Comparison of ENCODE assay signal across 1 cellular context in the genomic region with DNA sequence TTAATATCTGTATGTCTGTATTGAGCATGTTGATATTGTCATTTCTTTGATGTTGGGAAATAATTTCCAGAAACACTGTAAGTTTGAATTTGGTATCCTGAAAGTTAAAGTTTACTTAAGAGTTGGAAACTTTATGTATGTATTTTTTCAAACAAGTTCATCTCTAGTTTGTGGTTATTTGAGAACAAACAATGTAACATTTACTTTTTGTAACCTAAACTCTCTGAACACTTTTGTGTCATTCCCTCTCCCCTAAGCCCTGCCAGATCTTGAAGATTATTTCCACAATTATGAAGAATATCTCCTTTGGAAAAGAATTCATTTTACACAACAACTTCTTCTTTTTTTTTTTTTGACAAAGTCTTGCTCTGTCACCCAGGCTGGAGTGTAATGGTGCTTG.
TF ChIP-seq lines count a peak whose summit lies in the region.

No MANE protein-coding gene starts in this region.

TF ChIP-seq in HepG2, 621 proteins besides CTCF, POLR2A, EP300 and RAD21 (continued from another document):
- TF ChIP-seq, protein P1, sequence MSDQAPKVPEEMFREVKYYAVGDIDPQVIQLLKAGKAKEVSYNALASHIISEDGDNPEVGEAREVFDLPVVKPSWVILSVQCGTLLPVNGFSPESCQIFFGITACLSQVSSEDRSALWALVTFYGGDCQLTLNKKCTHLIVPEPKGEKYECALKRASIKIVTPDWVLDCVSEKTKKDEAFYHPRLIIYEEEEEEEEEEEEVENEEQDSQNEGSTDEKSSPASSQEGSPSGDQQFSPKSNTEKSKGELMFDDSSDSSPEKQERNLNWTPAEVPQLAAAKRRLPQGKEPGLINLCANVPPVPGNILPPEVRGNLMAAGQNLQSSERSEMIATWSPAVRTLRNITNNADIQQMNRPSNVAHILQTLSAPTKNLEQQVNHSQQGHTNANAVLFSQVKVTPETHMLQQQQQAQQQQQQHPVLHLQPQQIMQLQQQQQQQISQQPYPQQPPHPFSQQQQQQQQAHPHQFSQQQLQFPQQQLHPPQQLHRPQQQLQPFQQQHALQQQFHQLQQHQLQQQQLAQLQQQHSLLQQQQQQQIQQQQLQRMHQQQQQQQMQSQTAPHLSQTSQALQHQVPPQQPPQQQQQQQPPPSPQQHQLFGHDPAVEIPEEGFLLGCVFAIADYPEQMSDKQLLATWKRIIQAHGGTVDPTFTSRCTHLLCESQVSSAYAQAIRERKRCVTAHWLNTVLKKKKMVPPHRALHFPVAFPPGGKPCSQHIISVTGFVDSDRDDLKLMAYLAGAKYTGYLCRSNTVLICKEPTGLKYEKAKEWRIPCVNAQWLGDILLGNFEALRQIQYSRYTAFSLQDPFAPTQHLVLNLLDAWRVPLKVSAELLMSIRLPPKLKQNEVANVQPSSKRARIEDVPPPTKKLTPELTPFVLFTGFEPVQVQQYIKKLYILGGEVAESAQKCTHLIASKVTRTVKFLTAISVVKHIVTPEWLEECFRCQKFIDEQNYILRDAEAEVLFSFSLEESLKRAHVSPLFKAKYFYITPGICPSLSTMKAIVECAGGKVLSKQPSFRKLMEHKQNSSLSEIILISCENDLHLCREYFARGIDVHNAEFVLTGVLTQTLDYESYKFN (CRISPR knock-in tag; conservative IDR thresholded peaks at IDR 0.05), result peak; percentile 46; the same call in 1 of the 2 replicates
- TF ChIP-seq HNF4A (CRISPR knock-in tag; IDR thresholded peaks at IDR 0.05) (0 out of 2 replicates have a peak, but pooled peaks have one; percentile 11), SAP130 (CRISPR knock-in tag; IDR thresholded peaks at IDR 0.05; ENCODE audit: low read depth) (peak; percentile 19; the same call in 1 of the 2 replicates), GATAD2A (CRISPR knock-in tag; IDR thresholded peaks at IDR 0.05) (0 out of 2 replicates have a peak, but pooled peaks have one; percentile 12), SIX1 (CRISPR knock-in tag; IDR thresholded peaks at IDR 0.05; ENCODE audit: borderline replicate concordance) (peak; percentile 87; the same call in 1 of the 2 replicates), FOXA3 (CRISPR knock-in tag; IDR thresholded peaks at IDR 0.05) (peak; percentile 55), RXRA (CRISPR knock-in tag; IDR thresholded peaks at IDR 0.05) (no peak), SMC3 (IDR thresholded peaks at IDR 0.05; ENCODE audit: low read length) (no peak), BCL6 (CRISPR knock-in tag; IDR thresholded peaks at IDR 0.05) (peak; percentile 47), ZNF460 (CRISPR knock-in tag; IDR thresholded peaks at IDR 0.05; ENCODE audit: borderline replicate concordance) (no peak), RARA (CRISPR knock-in tag; IDR thresholded peaks at IDR 0.05) (peak; percentile 63; the same call in 1 of the 2 replicates), ISL2 (CRISPR knock-in tag; IDR thresholded peaks at IDR 0.05) (0 out of 2 replicates have a peak, but pooled peaks have one; percentile 16), HOXA9 (CRISPR knock-in tag; IDR thresholded peaks at IDR 0.05; ENCODE audit: borderline replicate concordance) (no peak), HMG20A (CRISPR knock-in tag; IDR thresholded peaks at IDR 0.05; ENCODE audit: borderline replicate concordance) (peak; percentile 20; the same call in 1 of the 2 replicates), CREM (IDR thresholded peaks at IDR 0.05) (peak; percentile 18; the same call in 1 of the 2 replicates), CREM (CRISPR knock-in tag; IDR thresholded peaks at IDR 0.05) (no peak), FOXA1 (IDR thresholded peaks at IDR 0.05) (no peak), FOXA1 (CRISPR knock-in tag; IDR thresholded peaks at IDR 0.05) (0 out of 2 replicates have a peak, but pooled peaks have one; percentile 11)
